ENCODE assay signal across 1 cellular context in the genomic region with DNA sequence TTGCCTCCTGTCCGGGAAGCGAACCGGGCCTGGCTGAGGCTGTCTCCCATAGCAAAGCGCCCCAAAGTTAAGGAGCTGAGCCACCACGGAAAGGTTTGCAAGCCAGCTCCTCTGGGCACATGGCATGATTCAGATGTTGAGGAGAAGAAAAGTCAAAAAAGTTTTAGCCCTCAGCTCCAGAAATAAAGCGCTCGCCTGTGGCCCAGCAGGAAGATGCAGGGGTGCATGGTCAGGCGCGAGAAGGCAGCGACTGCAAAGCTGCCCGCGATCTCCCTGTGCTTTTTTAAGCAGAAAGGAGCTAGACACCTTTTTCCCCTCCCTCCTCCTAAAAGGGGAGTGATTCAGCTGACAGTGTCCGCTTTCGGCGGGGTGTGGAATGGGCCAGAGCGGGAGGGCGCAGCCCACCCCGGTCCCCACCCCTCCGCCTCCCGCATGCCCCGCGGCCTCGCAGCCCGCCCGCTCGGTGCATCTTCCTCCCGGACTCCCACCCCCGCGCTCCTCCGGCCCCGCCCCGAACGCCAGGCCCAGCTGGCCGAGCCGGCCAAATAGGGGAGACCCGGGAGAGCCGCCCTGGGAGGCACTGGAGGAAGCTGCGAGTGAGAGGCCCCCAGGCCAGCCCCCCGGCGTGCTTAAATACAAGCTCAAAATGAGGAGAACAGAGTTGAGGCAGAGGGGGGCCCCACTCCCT.
TF ChIP-seq lines count a peak whose summit lies in the region.

A gene with protein sequence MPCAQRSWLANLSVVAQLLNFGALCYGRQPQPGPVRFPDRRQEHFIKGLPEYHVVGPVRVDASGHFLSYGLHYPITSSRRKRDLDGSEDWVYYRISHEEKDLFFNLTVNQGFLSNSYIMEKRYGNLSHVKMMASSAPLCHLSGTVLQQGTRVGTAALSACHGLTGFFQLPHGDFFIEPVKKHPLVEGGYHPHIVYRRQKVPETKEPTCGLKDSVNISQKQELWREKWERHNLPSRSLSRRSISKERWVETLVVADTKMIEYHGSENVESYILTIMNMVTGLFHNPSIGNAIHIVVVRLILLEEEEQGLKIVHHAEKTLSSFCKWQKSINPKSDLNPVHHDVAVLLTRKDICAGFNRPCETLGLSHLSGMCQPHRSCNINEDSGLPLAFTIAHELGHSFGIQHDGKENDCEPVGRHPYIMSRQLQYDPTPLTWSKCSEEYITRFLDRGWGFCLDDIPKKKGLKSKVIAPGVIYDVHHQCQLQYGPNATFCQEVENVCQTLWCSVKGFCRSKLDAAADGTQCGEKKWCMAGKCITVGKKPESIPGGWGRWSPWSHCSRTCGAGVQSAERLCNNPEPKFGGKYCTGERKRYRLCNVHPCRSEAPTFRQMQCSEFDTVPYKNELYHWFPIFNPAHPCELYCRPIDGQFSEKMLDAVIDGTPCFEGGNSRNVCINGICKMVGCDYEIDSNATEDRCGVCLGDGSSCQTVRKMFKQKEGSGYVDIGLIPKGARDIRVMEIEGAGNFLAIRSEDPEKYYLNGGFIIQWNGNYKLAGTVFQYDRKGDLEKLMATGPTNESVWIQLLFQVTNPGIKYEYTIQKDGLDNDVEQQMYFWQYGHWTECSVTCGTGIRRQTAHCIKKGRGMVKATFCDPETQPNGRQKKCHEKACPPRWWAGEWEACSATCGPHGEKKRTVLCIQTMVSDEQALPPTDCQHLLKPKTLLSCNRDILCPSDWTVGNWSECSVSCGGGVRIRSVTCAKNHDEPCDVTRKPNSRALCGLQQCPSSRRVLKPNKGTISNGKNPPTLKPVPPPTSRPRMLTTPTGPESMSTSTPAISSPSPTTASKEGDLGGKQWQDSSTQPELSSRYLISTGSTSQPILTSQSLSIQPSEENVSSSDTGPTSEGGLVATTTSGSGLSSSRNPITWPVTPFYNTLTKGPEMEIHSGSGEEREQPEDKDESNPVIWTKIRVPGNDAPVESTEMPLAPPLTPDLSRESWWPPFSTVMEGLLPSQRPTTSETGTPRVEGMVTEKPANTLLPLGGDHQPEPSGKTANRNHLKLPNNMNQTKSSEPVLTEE (N-terminal part only) (minus strand): TSS at position 260 of the 688 bp plus-strand sequence. CDS start 134 bp downstream, at position 126.

TF ChIP-seq in GM23338, 12 proteins besides CTCF, POLR2A, EP300 and RAD21 (continued from another document):
- TF ChIP-seq ZNF462 (CRISPR knock-in tag; IDR thresholded peaks at IDR 0.05), result no peak
- TF ChIP-seq NANOG (IDR thresholded peaks at IDR 0.05; ENCODE audit: borderline replicate concordance), result no peak
- TF ChIP-seq EZH2phosphoT487 (IDR thresholded peaks at IDR 0.05; ENCODE audit: unreplicated experiment), result no peak
